ENCODE assay signal across 1 cellular context in genomic region chr22:45008853-45009751, GRCh38.
TF ChIP-seq lines count a peak whose summit lies in the region.

No MANE protein-coding gene starts in this region.

TF ChIP-seq in SK-N-SH treated with all-trans-retinoic acid at 6 μM for 48 hours, 23 proteins besides CTCF, POLR2A, EP300 and RAD21 (continued from another document):
- TF ChIP-seq CSRNP3 (CRISPR knock-in tag; IDR thresholded peaks at IDR 0.05) (no peak), TCF4 (CRISPR knock-in tag; IDR thresholded peaks at IDR 0.05; ENCODE audit: borderline replicate concordance) (no peak)
